22 cellular contexts compared by ENCODE assay signal in genomic region chr2:63680455-63680854, GRCh38.
"Had no signal": no experiment of that assay in that cellular context is flagged by ENCODE, and none has a peak within 500 bp of the region (broad histone marks: within the 10 kb centered on the region; RNA-seq: fewer than 3 reads in every experiment).

No MANE protein-coding gene starts in this region.

- DNase-seq: effector memory CD4-positive, alpha-beta T cell; immature natural killer cell; left colon; mammary epithelial cell; mucosa of descending colon; occipital lobe; pancreas; right lobe of liver; stimulated activated CD4-positive, alpha-beta T cell treated with anti-CD3 and anti-CD28 coated beads, Interleukin-2, amount 100 ng/mL, for 24 hours; stimulated activated CD4-positive, alpha-beta T cell treated with anti-CD3 and anti-CD28 coated beads, Interleukin-4, amount 100 ng/mL, for 4 hours; stimulated activated naive B cell treated with anti-CD40 and anti-IgM and Interleukin-4, amounts not matched to agents 10 μg/mL and 1 μg/mL and 100 μg/mL, for 72 hours; stomach had no signal

- H3K9me3 Mint-ChIP-seq: immature natural killer cell; natural killer cell treated with Interleukin-12 subunit alpha and Interleukin-12 subunit beta and Interleukin-15 and Interleukin-18, amount 100 ng/mL, for 72 hours; neural progenitor cell; stimulated activated naive B cell treated with anti-CD40 and anti-IgM and Interleukin-4, amounts not matched to agents 10 μg/mL and 1 μg/mL and 100 μg/mL, for 72 hours; type B pancreatic cell had no signal

- ATAC-seq: esophagus mucosa; left colon; mucosa of descending colon; pancreas; stimulated activated naive B cell treated with anti-CD40 and anti-IgM and Interleukin-4, amounts not matched to agents 10 μg/mL and 1 μg/mL and 100 μg/mL, for 72 hours had no signal

- FAIRE-seq: endometrium, frontal cortex, keratinocyte, pancreas, urothelium cell line had no signal

- H3K4me2 ChIP-seq: neural progenitor cell had no signal

- H3K27me3 ChIP-seq: neural progenitor cell, pancreas, right lobe of liver, stomach had no signal

- H3K4me3 Mint-ChIP-seq: immature natural killer cell; natural killer cell treated with Interleukin-12 subunit alpha and Interleukin-12 subunit beta and Interleukin-15 and Interleukin-18, amount 100 ng/mL, for 72 hours; neural progenitor cell; stimulated activated naive B cell treated with anti-CD40 and anti-IgM and Interleukin-4, amounts not matched to agents 10 μg/mL and 1 μg/mL and 100 μg/mL, for 72 hours; type B pancreatic cell had no signal

- H3K4me1 ChIP-seq: right lobe of liver, stomach had no signal

- H3K4me1 Mint-ChIP-seq: immature natural killer cell; stimulated activated naive B cell treated with anti-CD40 and anti-IgM and Interleukin-4, amounts not matched to agents 10 μg/mL and 1 μg/mL and 100 μg/mL, for 72 hours had no signal

- H3K9ac ChIP-seq: neural progenitor cell had no signal

- H3K27ac ChIP-seq: neural progenitor cell, pancreas, right lobe of liver, stomach, thoracic aorta had no signal

- H2AFZ ChIP-seq: neural progenitor cell had no signal

- H3K36me3 Mint-ChIP-seq: immature natural killer cell; natural killer cell treated with Interleukin-12 subunit alpha and Interleukin-12 subunit beta and Interleukin-15 and Interleukin-18, amount 100 ng/mL, for 72 hours; neural progenitor cell; stimulated activated naive B cell treated with anti-CD40 and anti-IgM and Interleukin-4, amounts not matched to agents 10 μg/mL and 1 μg/mL and 100 μg/mL, for 72 hours; type B pancreatic cell had no signal

- H3K9me3 ChIP-seq: mucosa of descending colon, pancreas, right lobe of liver, stomach, thoracic aorta had no signal

- H3K36me3 ChIP-seq: neural progenitor cell, pancreas, right lobe of liver, stomach, thoracic aorta had no signal

- H3K27me3 Mint-ChIP-seq: progenitor cell of endocrine pancreas, type B pancreatic cell had no signal

- H3K4me3 ChIP-seq: mucosa of descending colon, neural progenitor cell, pancreas, right lobe of liver, stomach, thoracic aorta had no signal

- H3K27ac Mint-ChIP-seq: immature natural killer cell; natural killer cell treated with Interleukin-12 subunit alpha and Interleukin-12 subunit beta and Interleukin-15 and Interleukin-18, amount 100 ng/mL, for 72 hours; neural progenitor cell; progenitor cell of endocrine pancreas; stimulated activated naive B cell treated with anti-CD40 and anti-IgM and Interleukin-4, amounts not matched to agents 10 μg/mL and 1 μg/mL and 100 μg/mL, for 72 hours; type B pancreatic cell had no signal
